ENCODE assay signal across 1 cellular context in genomic region chr2:37196320-37197195, GRCh38.
TF ChIP-seq lines count a peak whose summit lies in the region.

Gene CEBPZOS, plus strand, starts transcription at chr2:37196496. Its CDS starts 3,209 bp downstream, at chr2:37199705.

TF ChIP-seq in HepG2, 621 proteins besides CTCF, POLR2A, EP300 and RAD21 (continued from another document and continues in another):
- TF ChIP-seq, protein P1, sequence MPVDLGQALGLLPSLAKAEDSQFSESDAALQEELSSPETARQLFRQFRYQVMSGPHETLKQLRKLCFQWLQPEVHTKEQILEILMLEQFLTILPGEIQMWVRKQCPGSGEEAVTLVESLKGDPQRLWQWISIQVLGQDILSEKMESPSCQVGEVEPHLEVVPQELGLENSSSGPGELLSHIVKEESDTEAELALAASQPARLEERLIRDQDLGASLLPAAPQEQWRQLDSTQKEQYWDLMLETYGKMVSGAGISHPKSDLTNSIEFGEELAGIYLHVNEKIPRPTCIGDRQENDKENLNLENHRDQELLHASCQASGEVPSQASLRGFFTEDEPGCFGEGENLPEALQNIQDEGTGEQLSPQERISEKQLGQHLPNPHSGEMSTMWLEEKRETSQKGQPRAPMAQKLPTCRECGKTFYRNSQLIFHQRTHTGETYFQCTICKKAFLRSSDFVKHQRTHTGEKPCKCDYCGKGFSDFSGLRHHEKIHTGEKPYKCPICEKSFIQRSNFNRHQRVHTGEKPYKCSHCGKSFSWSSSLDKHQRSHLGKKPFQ (CRISPR knock-in tag; IDR thresholded peaks at IDR 0.05; ENCODE audit: insufficient replicate concordance) = peak; percentile 91
- no peak for TF ChIP-seq MIER2 (CRISPR knock-in tag; IDR thresholded peaks at IDR 0.05)
- TF ChIP-seq, protein P2, sequence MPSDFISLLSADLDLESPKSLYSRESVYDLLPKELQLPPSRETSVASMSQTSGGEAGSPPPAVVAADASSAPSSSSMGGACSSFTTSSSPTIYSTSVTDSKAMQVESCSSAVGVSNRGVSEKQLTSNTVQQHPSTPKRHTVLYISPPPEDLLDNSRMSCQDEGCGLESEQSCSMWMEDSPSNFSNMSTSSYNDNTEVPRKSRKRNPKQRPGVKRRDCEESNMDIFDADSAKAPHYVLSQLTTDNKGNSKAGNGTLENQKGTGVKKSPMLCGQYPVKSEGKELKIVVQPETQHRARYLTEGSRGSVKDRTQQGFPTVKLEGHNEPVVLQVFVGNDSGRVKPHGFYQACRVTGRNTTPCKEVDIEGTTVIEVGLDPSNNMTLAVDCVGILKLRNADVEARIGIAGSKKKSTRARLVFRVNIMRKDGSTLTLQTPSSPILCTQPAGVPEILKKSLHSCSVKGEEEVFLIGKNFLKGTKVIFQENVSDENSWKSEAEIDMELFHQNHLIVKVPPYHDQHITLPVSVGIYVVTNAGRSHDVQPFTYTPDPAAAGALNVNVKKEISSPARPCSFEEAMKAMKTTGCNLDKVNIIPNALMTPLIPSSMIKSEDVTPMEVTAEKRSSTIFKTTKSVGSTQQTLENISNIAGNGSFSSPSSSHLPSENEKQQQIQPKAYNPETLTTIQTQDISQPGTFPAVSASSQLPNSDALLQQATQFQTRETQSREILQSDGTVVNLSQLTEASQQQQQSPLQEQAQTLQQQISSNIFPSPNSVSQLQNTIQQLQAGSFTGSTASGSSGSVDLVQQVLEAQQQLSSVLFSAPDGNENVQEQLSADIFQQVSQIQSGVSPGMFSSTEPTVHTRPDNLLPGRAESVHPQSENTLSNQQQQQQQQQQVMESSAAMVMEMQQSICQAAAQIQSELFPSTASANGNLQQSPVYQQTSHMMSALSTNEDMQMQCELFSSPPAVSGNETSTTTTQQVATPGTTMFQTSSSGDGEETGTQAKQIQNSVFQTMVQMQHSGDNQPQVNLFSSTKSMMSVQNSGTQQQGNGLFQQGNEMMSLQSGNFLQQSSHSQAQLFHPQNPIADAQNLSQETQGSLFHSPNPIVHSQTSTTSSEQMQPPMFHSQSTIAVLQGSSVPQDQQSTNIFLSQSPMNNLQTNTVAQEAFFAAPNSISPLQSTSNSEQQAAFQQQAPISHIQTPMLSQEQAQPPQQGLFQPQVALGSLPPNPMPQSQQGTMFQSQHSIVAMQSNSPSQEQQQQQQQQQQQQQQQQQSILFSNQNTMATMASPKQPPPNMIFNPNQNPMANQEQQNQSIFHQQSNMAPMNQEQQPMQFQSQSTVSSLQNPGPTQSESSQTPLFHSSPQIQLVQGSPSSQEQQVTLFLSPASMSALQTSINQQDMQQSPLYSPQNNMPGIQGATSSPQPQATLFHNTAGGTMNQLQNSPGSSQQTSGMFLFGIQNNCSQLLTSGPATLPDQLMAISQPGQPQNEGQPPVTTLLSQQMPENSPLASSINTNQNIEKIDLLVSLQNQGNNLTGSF (CRISPR knock-in tag; IDR thresholded peaks at IDR 0.05) = peak; percentile 60; the same call in 1 of the 2 replicates
- TF ChIP-seq ZBTB14 (CRISPR knock-in tag; IDR thresholded peaks at IDR 0.05) = peak; percentile 74
- peak; percentile 96 for TF ChIP-seq SNAPC2 (CRISPR knock-in tag; IDR thresholded peaks at IDR 0.05)
- TF ChIP-seq ZFYVE20 (CRISPR knock-in tag; IDR thresholded peaks at IDR 0.05; ENCODE audit: borderline replicate concordance, low read depth) = peak; percentile 85; the same call in 1 of the 2 replicates
- TF ChIP-seq MLXIP (CRISPR knock-in tag; IDR thresholded peaks at IDR 0.05; ENCODE audit: borderline replicate concordance) = peak; percentile 34; the same call in 1 of the 2 replicates
- TF ChIP-seq THAP7 (CRISPR knock-in tag; IDR thresholded peaks at IDR 0.05) = peak; percentile 82; the same call in 1 of the 2 replicates
- TF ChIP-seq ZNF232 (CRISPR knock-in tag; IDR thresholded peaks at IDR 0.05; ENCODE audit: borderline replicate concordance) = 0 out of 2 replicates have a peak, but pooled peaks have one; percentile 56
- peak; percentile 38; the same call in 1 of the 2 replicates for TF ChIP-seq ETV5 (CRISPR knock-in tag; IDR thresholded peaks at IDR 0.05; ENCODE audit: borderline replicate concordance)
- TF ChIP-seq ZZZ3 (CRISPR knock-in tag; IDR thresholded peaks at IDR 0.05; ENCODE audit: borderline replicate concordance) = peak; percentile 81
- TF ChIP-seq ZMYM4 (CRISPR knock-in tag; IDR thresholded peaks at IDR 0.05) = peak; percentile 95
- no peak for TF ChIP-seq ZNF672 (CRISPR knock-in tag; IDR thresholded peaks at IDR 0.05)
- TF ChIP-seq E2F2 (CRISPR knock-in tag; IDR thresholded peaks at IDR 0.05; ENCODE audit: borderline replicate concordance) = no peak
- peak; percentile 98 for TF ChIP-seq ZNF816 (CRISPR knock-in tag; IDR thresholded peaks at IDR 0.05; ENCODE audit: borderline replicate concordance)
- peak; percentile 99 for TF ChIP-seq ZNF547 (CRISPR knock-in tag; IDR thresholded peaks at IDR 0.05)
- TF ChIP-seq HCFC1 (IDR thresholded peaks at IDR 0.05; ENCODE audit: low read depth, low read length) = no peak
- TF ChIP-seq REPIN1 (CRISPR knock-in tag; IDR thresholded peaks at IDR 0.05; ENCODE audit: borderline replicate concordance, low read depth) = peak; percentile 95
- peak; percentile 93 for TF ChIP-seq ZMAT3 (CRISPR knock-in tag; conservative IDR thresholded peaks at IDR 0.05)
- peak; percentile 95 for TF ChIP-seq IKZF4 (CRISPR knock-in tag; IDR thresholded peaks at IDR 0.05; ENCODE audit: borderline replicate concordance, low read depth, not compliant biosample characterization)
- no peak for TF ChIP-seq ZNF562 (CRISPR knock-in tag; IDR thresholded peaks at IDR 0.05; ENCODE audit: borderline replicate concordance)
- no peak for TF ChIP-seq NFRKB (IDR thresholded peaks at IDR 0.05)
- TF ChIP-seq HNRNPUL1 (IDR thresholded peaks at IDR 0.05; ENCODE audit: low read depth, low read length) = no peak
- TF ChIP-seq ZNF790 (CRISPR knock-in tag; IDR thresholded peaks at IDR 0.05; ENCODE audit: borderline replicate concordance) = peak; percentile 72; the same call in 1 of the 2 replicates
- TF ChIP-seq ELF4 (CRISPR knock-in tag; IDR thresholded peaks at IDR 0.05; ENCODE audit: borderline replicate concordance) = peak; percentile 80; the same call in 1 of the 2 replicates
- TF ChIP-seq, protein P3, sequence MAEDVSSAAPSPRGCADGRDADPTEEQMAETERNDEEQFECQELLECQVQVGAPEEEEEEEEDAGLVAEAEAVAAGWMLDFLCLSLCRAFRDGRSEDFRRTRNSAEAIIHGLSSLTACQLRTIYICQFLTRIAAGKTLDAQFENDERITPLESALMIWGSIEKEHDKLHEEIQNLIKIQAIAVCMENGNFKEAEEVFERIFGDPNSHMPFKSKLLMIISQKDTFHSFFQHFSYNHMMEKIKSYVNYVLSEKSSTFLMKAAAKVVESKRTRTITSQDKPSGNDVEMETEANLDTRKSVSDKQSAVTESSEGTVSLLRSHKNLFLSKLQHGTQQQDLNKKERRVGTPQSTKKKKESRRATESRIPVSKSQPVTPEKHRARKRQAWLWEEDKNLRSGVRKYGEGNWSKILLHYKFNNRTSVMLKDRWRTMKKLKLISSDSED (CRISPR knock-in tag; IDR thresholded peaks at IDR 0.05) = no peak; the same call in 1 of the 2 replicates
- TF ChIP-seq ZNF737 (CRISPR knock-in tag; IDR thresholded peaks at IDR 0.05; ENCODE audit: borderline replicate concordance) = peak; percentile 97
- TF ChIP-seq DBP (CRISPR knock-in tag; IDR thresholded peaks at IDR 0.05; ENCODE audit: not compliant biosample characterization) = peak; percentile 30
- TF ChIP-seq SOX5 (CRISPR knock-in tag; IDR thresholded peaks at IDR 0.05; ENCODE audit: borderline replicate concordance) = 0 out of 2 replicates have a peak, but pooled peaks have one; percentile 30
- 0 out of 2 replicates have a peak, but pooled peaks have one; percentile 50 for TF ChIP-seq ZBTB37 (CRISPR knock-in tag; IDR thresholded peaks at IDR 0.05)
- peak; percentile 88 for TF ChIP-seq ZNF253 (CRISPR knock-in tag; IDR thresholded peaks at IDR 0.05; ENCODE audit: borderline replicate concordance)
- TF ChIP-seq SALL1 (CRISPR knock-in tag; IDR thresholded peaks at IDR 0.05) = peak; percentile 92
- peak; percentile 87; the same call in 1 of the 2 replicates for TF ChIP-seq ZNF556 (CRISPR knock-in tag; IDR thresholded peaks at IDR 0.05; ENCODE audit: borderline replicate concordance)
- TF ChIP-seq, protein P4, sequence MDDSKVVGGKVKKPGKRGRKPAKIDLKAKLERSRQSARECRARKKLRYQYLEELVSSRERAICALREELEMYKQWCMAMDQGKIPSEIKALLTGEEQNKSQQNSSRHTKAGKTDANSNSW (CRISPR knock-in tag; IDR thresholded peaks at IDR 0.05; ENCODE audit: borderline replicate concordance) = peak; percentile 64; the same call in 1 of the 2 replicates
- TF ChIP-seq PTBP1 (IDR thresholded peaks at IDR 0.05; ENCODE audit: low read depth, low read length, poor library complexity, severe bottlenecking) = peak; percentile 29
- TF ChIP-seq, protein P5, sequence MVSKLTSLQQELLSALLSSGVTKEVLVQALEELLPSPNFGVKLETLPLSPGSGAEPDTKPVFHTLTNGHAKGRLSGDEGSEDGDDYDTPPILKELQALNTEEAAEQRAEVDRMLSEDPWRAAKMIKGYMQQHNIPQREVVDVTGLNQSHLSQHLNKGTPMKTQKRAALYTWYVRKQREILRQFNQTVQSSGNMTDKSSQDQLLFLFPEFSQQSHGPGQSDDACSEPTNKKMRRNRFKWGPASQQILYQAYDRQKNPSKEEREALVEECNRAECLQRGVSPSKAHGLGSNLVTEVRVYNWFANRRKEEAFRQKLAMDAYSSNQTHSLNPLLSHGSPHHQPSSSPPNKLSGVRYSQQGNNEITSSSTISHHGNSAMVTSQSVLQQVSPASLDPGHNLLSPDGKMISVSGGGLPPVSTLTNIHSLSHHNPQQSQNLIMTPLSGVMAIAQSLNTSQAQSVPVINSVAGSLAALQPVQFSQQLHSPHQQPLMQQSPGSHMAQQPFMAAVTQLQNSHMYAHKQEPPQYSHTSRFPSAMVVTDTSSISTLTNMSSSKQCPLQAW (CRISPR knock-in tag; IDR thresholded peaks at IDR 0.05) = no peak; the same call in none of the 2 replicates
- TF ChIP-seq ZNF180 (CRISPR knock-in tag; IDR thresholded peaks at IDR 0.05; ENCODE audit: borderline replicate concordance, low read depth) = no peak
- peak; percentile 92; the same call in 1 of the 2 replicates for TF ChIP-seq ZNF230 (CRISPR knock-in tag; IDR thresholded peaks at IDR 0.05)
- TF ChIP-seq ZNF530 (CRISPR knock-in tag; IDR thresholded peaks at IDR 0.05; ENCODE audit: low read depth) = peak; percentile 87
- TF ChIP-seq, protein P6, sequence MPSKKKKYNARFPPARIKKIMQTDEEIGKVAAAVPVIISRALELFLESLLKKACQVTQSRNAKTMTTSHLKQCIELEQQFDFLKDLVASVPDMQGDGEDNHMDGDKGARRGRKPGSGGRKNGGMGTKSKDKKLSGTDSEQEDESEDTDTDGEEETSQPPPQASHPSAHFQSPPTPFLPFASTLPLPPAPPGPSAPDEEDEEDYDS (CRISPR knock-in tag; IDR thresholded peaks at IDR 0.05) = peak; percentile 97
